ENCODE assay signal across 18 cellular contexts in the genomic region with DNA sequence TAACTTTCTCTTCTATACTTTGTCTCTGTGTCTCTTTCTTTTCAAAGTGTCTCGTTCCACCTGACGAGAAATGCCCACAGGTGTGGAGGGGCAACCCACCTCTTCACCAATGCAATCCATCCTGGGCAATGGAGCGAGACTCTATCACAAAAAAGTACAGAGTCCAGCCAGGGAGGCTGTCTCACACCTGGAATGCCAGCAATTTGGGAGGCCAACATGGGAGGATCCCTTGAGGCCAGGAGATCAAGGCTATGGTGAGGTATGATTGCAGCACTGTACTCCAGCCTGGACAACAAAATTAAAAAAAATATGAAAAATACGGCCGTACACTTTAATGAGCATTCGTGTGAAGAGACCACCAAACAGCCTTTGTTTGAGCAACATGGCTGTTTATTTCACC. TPM values are rescaled to one million over a fixed set of nuclear protein-coding genes. Genes with fewer than 3 reads are reported as not detected.
DNase-seq lines count a peak whose midpoint lies in the region; ATAC-seq, FAIRE-seq and TF ChIP-seq lines count a peak whose summit lies in the region.
"Had no signal": no experiment of that assay in that cellular context is flagged by ENCODE, and none has a peak within 500 bp of the region (broad histone marks: within the 10 kb centered on the region; RNA-seq: fewer than 3 reads in every experiment).

No MANE protein-coding gene starts in this region.

- no peaks in the 10 kb centered on the region for H3K36me3 ChIP-seq in sigmoid colon
- H3K36me3 ChIP-seq: BE2C, HAP-1 had no signal

- CTCF ChIA-PET in CD4-positive, alpha-beta T cell (lab: Charles Lee): no interaction called here

- no peak overlapping the region for H3K4me3 ChIP-seq in sigmoid colon
- H3K4me3 ChIP-seq: HAP-1 had no signal

- H3K9me3 ChIP-seq in CD4-positive, alpha-beta T cell (ENCODE audit: control insufficient read depth, low read length): peaks cover 12% of the 10 kb centered on the region
- peaks cover 0 to 3% (median 0%) of the 10 kb centered on the region in 4 donors for H3K9me3 ChIP-seq in sigmoid colon
- H3K9me3 ChIP-seq: BE2C, HAP-1 had no signal

- peaks cover 0 to 18% (median 13%) of the 10 kb centered on the region in 4 donors for H3K4me1 ChIP-seq in sigmoid colon
- H3K4me1 ChIP-seq: BE2C, HAP-1 had no signal

- ATAC-seq in CD4-positive, alpha-beta T cell (ENCODE audit: poor library complexity): no peak
- ATAC-seq in central memory CD8-positive, alpha-beta T cell (replicated peaks; ENCODE audit: extremely low read depth, poor library complexity, severe bottlenecking): no peak

- intact Hi-C loops in CD4-positive, alpha-beta T cell (cut with DNase I, micrococcal nuclease): loop anchor here in 1 of 2 experiments (2.0 to 10.0 kb wide), 2 partner anchors 67 to 155 kb away; a partner anchor contains a TSS
- intact Hi-C loops in sigmoid colon (cut with DNase I): loop anchor here (5.0 kb wide), 1 partner anchor 68 kb away; a partner anchor contains a TSS

- H3K27ac ChIP-seq in CD4-positive, alpha-beta T cell (ENCODE audit: low read depth, low read length): no peak overlapping the region
- no peak overlapping the region for H3K27ac ChIP-seq in sigmoid colon
- H3K27ac ChIP-seq: C4-2B had no signal

- no peak for DNase-seq in activated naive CD8-positive, alpha-beta T cell treated with anti-CD3 and anti-CD28 coated beads for 36 hours
- DNase-seq in CD4-positive, alpha-beta T cell: no peak
- no peak for DNase-seq in central memory CD8-positive, alpha-beta T cell (ENCODE audit: low spot score in 2 of 2)
- DNase-seq in HTR-8/SVneo (ENCODE audit: insufficient read length, low spot score) (no peak), GOT3 (lab: John Stamatoyannopoulos, UW) (no peak), sigmoid colon (no peak)
- DNase-seq: BE2C; CD8-positive, alpha-beta memory T cell; DMS53; GF-D8; IMR-90 had no signal

- no peak for TF ChIP-seq POLR2A in sigmoid colon (IDR thresholded peaks at IDR 0.05)

- no peaks in the 10 kb centered on the region for H3K27me3 Mint-ChIP-seq in activated naive CD8-positive, alpha-beta T cell
- no peaks in the 10 kb centered on the region for H3K27me3 Mint-ChIP-seq in activated naive CD8-positive, alpha-beta T cell treated with anti-CD3 and anti-CD28 coated beads for 36 hours
- no peaks in the 10 kb centered on the region for H3K27me3 Mint-ChIP-seq in CD4-positive, alpha-beta T cell
- H3K27me3 Mint-ChIP-seq in central memory CD8-positive, alpha-beta T cell: no peaks in the 10 kb centered on the region
- peaks cover 40% of the 10 kb centered on the region for H3K27me3 Mint-ChIP-seq in nephron (ENCODE audit: low read depth)

- WGBS in sigmoid colon, 2 donors: 94% methylated on average over 6 of the region's 6 CpGs

- peak overlapping the region; percentile 35 for H3K4me3 Mint-ChIP-seq in activated naive CD8-positive, alpha-beta T cell
- no peak overlapping the region for H3K4me3 Mint-ChIP-seq in activated naive CD8-positive, alpha-beta T cell treated with anti-CD3 and anti-CD28 coated beads for 36 hours
- H3K4me3 Mint-ChIP-seq in CD4-positive, alpha-beta T cell: peak overlapping the region; percentile 79
- peak overlapping the region; percentile 2 for H3K4me3 Mint-ChIP-seq in central memory CD8-positive, alpha-beta T cell
- peak overlapping the region; percentile 17 to 64 (median 47) for H3K4me3 Mint-ChIP-seq in nephron

- POLR2A ChIA-PET in CD4-positive, alpha-beta T cell (lab: Charles Lee): no interaction called here

- peaks cover 21% of the 10 kb centered on the region for H3K9me3 Mint-ChIP-seq in activated naive CD8-positive, alpha-beta T cell (ENCODE audit: low read depth)
- peaks cover 35% of the 10 kb centered on the region for H3K9me3 Mint-ChIP-seq in activated naive CD8-positive, alpha-beta T cell treated with anti-CD3 and anti-CD28 coated beads for 36 hours
- peaks cover 2% of the 10 kb centered on the region for H3K9me3 Mint-ChIP-seq in CD4-positive, alpha-beta T cell
- H3K9me3 Mint-ChIP-seq in central memory CD8-positive, alpha-beta T cell: peaks cover 12% of the 10 kb centered on the region
- H3K9me3 Mint-ChIP-seq in nephron: peaks cover 9% of the 10 kb centered on the region

- TF ChIP-seq EP300 in sigmoid colon (IDR thresholded peaks at IDR 0.05): no peak

- no peaks in the 10 kb centered on the region for H3K27me3 ChIP-seq in CD4-positive, alpha-beta T cell (ENCODE audit: control insufficient read depth, insufficient read depth, low read length)
- no peaks in the 10 kb centered on the region for H3K27me3 ChIP-seq in sigmoid colon
- H3K27me3 ChIP-seq: BE2C had no signal

- peaks cover 21% of the 10 kb centered on the region for H3K4me1 Mint-ChIP-seq in activated naive CD8-positive, alpha-beta T cell (ENCODE audit: low read depth)
- H3K4me1 Mint-ChIP-seq in activated naive CD8-positive, alpha-beta T cell treated with anti-CD3 and anti-CD28 coated beads for 36 hours: peaks cover 23% of the 10 kb centered on the region
- H3K4me1 Mint-ChIP-seq in CD4-positive, alpha-beta T cell (ENCODE audit: low read depth): peaks cover 31% of the 10 kb centered on the region
- peaks cover 23% of the 10 kb centered on the region for H3K4me1 Mint-ChIP-seq in central memory CD8-positive, alpha-beta T cell
- peaks cover 16% of the 10 kb centered on the region for H3K4me1 Mint-ChIP-seq in nephron

- H3K36me3 Mint-ChIP-seq in activated naive CD8-positive, alpha-beta T cell: peaks cover 15% of the 10 kb centered on the region
- peaks cover 30% of the 10 kb centered on the region for H3K36me3 Mint-ChIP-seq in activated naive CD8-positive, alpha-beta T cell treated with anti-CD3 and anti-CD28 coated beads for 36 hours
- peaks cover 36% of the 10 kb centered on the region for H3K36me3 Mint-ChIP-seq in CD4-positive, alpha-beta T cell (ENCODE audit: low read depth)
- peaks cover 7% of the 10 kb centered on the region for H3K36me3 Mint-ChIP-seq in central memory CD8-positive, alpha-beta T cell (ENCODE audit: insufficient read depth)
- peaks cover 12% of the 10 kb centered on the region for H3K36me3 Mint-ChIP-seq in nephron (ENCODE audit: low read depth)

- no peak overlapping the region for H3K27ac Mint-ChIP-seq in activated naive CD8-positive, alpha-beta T cell
- no peak overlapping the region for H3K27ac Mint-ChIP-seq in activated naive CD8-positive, alpha-beta T cell treated with anti-CD3 and anti-CD28 coated beads for 36 hours
- H3K27ac Mint-ChIP-seq in CD4-positive, alpha-beta T cell: no peak overlapping the region
- H3K27ac Mint-ChIP-seq in central memory CD8-positive, alpha-beta T cell (ENCODE audit: low read depth): no peak overlapping the region
- no peak overlapping the region for H3K27ac Mint-ChIP-seq in nephron

- no peak for TF ChIP-seq CTCF in CD4-positive, alpha-beta T cell (IDR thresholded peaks at IDR 0.05)
- TF ChIP-seq CTCF in nephron (IDR thresholded peaks at IDR 0.05; ENCODE audit: unreplicated experiment in 3 of 3) (no peak), sigmoid colon (IDR thresholded peaks at IDR 0.05) (no peak)

- no peak for FAIRE-seq in HTR-8/SVneo (lab: Jason Lieb, UNC)
- FAIRE-seq: A204.1, GM19239, H1 had no signal

RNA-seq across cellular contexts. Expression of a gene that starts 2.8 kb away (rescaled TPM):
- total RNA-seq in activated naive CD8-positive, alpha-beta T cell treated with anti-CD3 and anti-CD28 coated beads for 36 hours: 10 to 100 TPM; 13.5 to 14.4 TPM
- 10 to 100 TPM; 11.2 to 13.4 TPM for total RNA-seq in CD4-positive, alpha-beta T cell
- 1 to 10 TPM; 6.8 to 9.4 (median 8.2) TPM for total RNA-seq in sigmoid colon
- 1 to 10 TPM; 1.8 to 6.5 (median 3.9) TPM for polyA plus RNA-seq in sigmoid colon

RNA-seq across cellular contexts. Expression of a gene that starts 32.0 kb away (rescaled TPM):
- total RNA-seq in activated naive CD8-positive, alpha-beta T cell treated with anti-CD3 and anti-CD28 coated beads for 36 hours: 10 to 100 TPM; 14.0 to 14.8 TPM
- total RNA-seq in CD4-positive, alpha-beta T cell: 1 to 10 TPM; 3.5 to 5.4 TPM
- total RNA-seq in sigmoid colon: 1 to 10 TPM; 6.4 to 9.1 (median 7.5) TPM
- 1 to 10 TPM; 4.8 to 6.7 (median 6.4) TPM for polyA plus RNA-seq in sigmoid colon

RNA-seq across cellular contexts. Expression of a gene that starts 54.6 kb away (rescaled TPM):
- total RNA-seq in activated naive CD8-positive, alpha-beta T cell treated with anti-CD3 and anti-CD28 coated beads for 36 hours: 10 to 100 TPM; 15.1 to 15.9 TPM
- 10 to 100 TPM; 14.6 to 15.5 TPM for total RNA-seq in CD4-positive, alpha-beta T cell
- total RNA-seq in sigmoid colon: 10 to 100 TPM in 2 of 4 donors, 1 to 10 TPM in 2; 5.4 to 10.8 (median 8.8) TPM
- 1 to 10 TPM; 2.3 to 7.0 (median 3.0) TPM for polyA plus RNA-seq in sigmoid colon
